In genomic region chr12:27971606-27972005, GRCh38 we compare ENCODE assay signal across 18 cellular contexts. TPM values are rescaled to one million over a fixed set of nuclear protein-coding genes. Genes with fewer than 3 reads are reported as not detected.
A peak's percentile ranks its signal among the peaks of the same experiment; 100 is the strongest.
DNase-seq lines count a peak whose midpoint lies in the region; ATAC-seq, FAIRE-seq and TF ChIP-seq lines count a peak whose summit lies in the region.
"Had no signal": no experiment of that assay in that cellular context is flagged by ENCODE, and none has a peak within 500 bp of the region (broad histone marks: within the 10 kb centered on the region; RNA-seq: fewer than 3 reads in every experiment).

No MANE protein-coding gene starts in this region.

- no peaks in the 10 kb centered on the region for H4K20me1 ChIP-seq in smooth muscle cell (ENCODE audit: low read depth)

- peak overlapping the region; percentile 63 for H3K4me3 ChIP-seq in smooth muscle cell

- WGBS in smooth muscle cell (ENCODE audit: low lambda C conversion rate): 38% methylated on average over 7 of the region's 7 CpGs

- intact Hi-C loops in activated CD4-positive, alpha-beta T cell treated with anti-CD3 and anti-CD28 coated beads, Interleukin-2, amount 10 ng/mL, durations not matched to agents 24 days and 14 days (cut with micrococcal nuclease): loop anchor here (10.0 kb wide), 2 partner anchors 223 to 903 kb away; partner anchors contain the start of gene CCDC91

- H2AFZ ChIP-seq in smooth muscle cell (ENCODE audit: low read depth): no peak overlapping the region

- no peaks in the 10 kb centered on the region for H3K9me3 Mint-ChIP-seq in activated CD4-positive, alpha-beta T cell treated with anti-CD3 and anti-CD28 coated beads, Interleukin-2, amount 10 ng/mL, durations not matched to agents 24 days and 14 days
- no peaks in the 10 kb centered on the region for H3K9me3 Mint-ChIP-seq in activated T-helper 17 cell treated with anti-CD3 and anti-CD28 coated beads, Interleukin-2, amount 50 U/mL, for 72 hours
- H3K9me3 Mint-ChIP-seq: activated CD4-positive, alpha-beta memory T cell treated with anti-CD3 and anti-CD28 coated beads for 36 hours; activated T-helper 2 cell treated with anti-CD3 and anti-CD28 coated beads, Interferon-gamma antibody, Interleukin-2, Interleukin-4, amounts not matched to agents 10 μg/mL and 5 μg/mL and 100 μg/mL, durations not matched to agents 14 hours and 24 hours and 36 hours had no signal

- peaks cover 17% of the 10 kb centered on the region for H3K79me2 ChIP-seq in smooth muscle cell (ENCODE audit: low read depth)

- H3K27ac ChIP-seq in smooth muscle cell (ENCODE audit: low read depth): peak overlapping the region; percentile 94
- H3K27ac ChIP-seq: upper lobe of right lung had no signal

- H3K4me2 ChIP-seq in smooth muscle cell: peak overlapping the region; percentile 92

- no peaks in the 10 kb centered on the region for H3K9me3 ChIP-seq in smooth muscle cell (replicated peaks; ENCODE audit: low read depth)
- H3K9me3 ChIP-seq: upper lobe of right lung had no signal

- no peak for TF ChIP-seq CTCF in smooth muscle cell (IDR thresholded peaks at IDR 0.05; ENCODE audit: borderline replicate concordance, insufficient read depth, poor library complexity, severe bottlenecking)
- TF ChIP-seq CTCF in D721Med (IDR thresholded peaks at IDR 0.05; ENCODE audit: insufficient read depth, missing control alignments): no peak

- peak overlapping the region; percentile 88 for H3K9ac ChIP-seq in smooth muscle cell (ENCODE audit: low read depth)

- peaks cover 15% of the 10 kb centered on the region for H3K4me1 Mint-ChIP-seq in activated CD4-positive, alpha-beta T cell treated with anti-CD3 and anti-CD28 coated beads, Interleukin-2, amount 10 ng/mL, durations not matched to agents 24 days and 14 days
- peaks cover 13% of the 10 kb centered on the region for H3K4me1 Mint-ChIP-seq in activated T-helper 17 cell treated with anti-CD3 and anti-CD28 coated beads, Interleukin-2, amount 50 U/mL, for 72 hours

- no peak for FAIRE-seq in D721Med (lab: Jason Lieb, UNC)
- FAIRE-seq: A204.1 had no signal

- H3K4me3 Mint-ChIP-seq in activated CD4-positive, alpha-beta T cell treated with anti-CD3 and anti-CD28 coated beads, Interleukin-2, amount 10 ng/mL, durations not matched to agents 24 days and 14 days: peak overlapping the region; percentile 26
- H3K4me3 Mint-ChIP-seq in activated T-helper 17 cell treated with anti-CD3 and anti-CD28 coated beads, Interleukin-2, amount 50 U/mL, for 72 hours: peak overlapping the region; percentile 60

- peaks cover 14% of the 10 kb centered on the region for H3F3A ChIP-seq in smooth muscle cell (ENCODE audit: low read depth)

- DNase-seq in activated CD4-positive, alpha-beta T cell treated with anti-CD3 and anti-CD28 coated beads, Interleukin-2, amount 10 ng/mL, durations not matched to agents 24 days and 14 days: no peak
- no peak for DNase-seq in activated CD4-positive, alpha-beta T cell treated with anti-CD3 and anti-CD28 coated beads, Interleukin-2, amount 50 U/mL, for 4 hours
- DNase-seq in kidney tubule cell (ENCODE audit: low spot score) (peak; percentile 37), smooth muscle cell (lab: John Stamatoyannopoulos, UW; ENCODE audit: unreplicated experiment) (no peak), dedifferentiated amniotic fluid mesenchymal stem cell (ENCODE audit: extremely low spot score) (no peak), globus pallidus (ENCODE audit: low spot score) (no peak), D721Med (ENCODE audit: insufficient read length, low spot score) (no peak)
- DNase-seq: activated CD4-positive, alpha-beta memory T cell treated with anti-CD3 and anti-CD28 coated beads for 36 hours; effector CD4-positive, alpha-beta T cell; immature natural killer cell; MV-4-11; NCI-H2171 treated with DMSO at 0.1 percent for 48 hours; SIG-M5; T1000; upper lobe of right lung had no signal

- H3K36me3 ChIP-seq in smooth muscle cell (ENCODE audit: low read depth): no peaks in the 10 kb centered on the region
- H3K36me3 ChIP-seq: upper lobe of right lung had no signal

- no peaks in the 10 kb centered on the region for H3K27me3 ChIP-seq in smooth muscle cell (ENCODE audit: low read depth)

- peaks cover 30% of the 10 kb centered on the region for H3K4me1 ChIP-seq in smooth muscle cell (ENCODE audit: low read depth)

- H3K27ac Mint-ChIP-seq in activated CD4-positive, alpha-beta T cell treated with anti-CD3 and anti-CD28 coated beads, Interleukin-2, amount 10 ng/mL, durations not matched to agents 24 days and 14 days: no peak overlapping the region
- H3K27ac Mint-ChIP-seq in activated T-helper 17 cell treated with anti-CD3 and anti-CD28 coated beads, Interleukin-2, amount 50 U/mL, for 72 hours: no peak overlapping the region
- H3K27ac Mint-ChIP-seq: activated CD4-positive, alpha-beta memory T cell treated with anti-CD3 and anti-CD28 coated beads for 36 hours; activated T-helper 2 cell treated with anti-CD3 and anti-CD28 coated beads, Interferon-gamma antibody, Interleukin-2, Interleukin-4, amounts not matched to agents 10 μg/mL and 5 μg/mL and 100 μg/mL, durations not matched to agents 14 hours and 24 hours and 36 hours; immature natural killer cell had no signal

- peaks cover 89% of the 10 kb centered on the region for H3K27me3 Mint-ChIP-seq in activated CD4-positive, alpha-beta T cell treated with anti-CD3 and anti-CD28 coated beads, Interleukin-2, amount 10 ng/mL, durations not matched to agents 24 days and 14 days
- peaks cover 58% of the 10 kb centered on the region for H3K27me3 Mint-ChIP-seq in activated T-helper 17 cell treated with anti-CD3 and anti-CD28 coated beads, Interleukin-2, amount 50 U/mL, for 72 hours

- no peak for ATAC-seq in activated T-helper 17 cell treated with anti-CD3 and anti-CD28 coated beads, Interleukin-2, amount 50 U/mL, for 72 hours (replicated peaks)
- ATAC-seq: upper lobe of right lung had no signal

- H3K36me3 Mint-ChIP-seq in activated CD4-positive, alpha-beta T cell treated with anti-CD3 and anti-CD28 coated beads, Interleukin-2, amount 10 ng/mL, durations not matched to agents 24 days and 14 days (ENCODE audit: low read depth): no peaks in the 10 kb centered on the region
- H3K36me3 Mint-ChIP-seq in activated T-helper 17 cell treated with anti-CD3 and anti-CD28 coated beads, Interleukin-2, amount 50 U/mL, for 72 hours (ENCODE audit: low read depth): peaks cover 6% of the 10 kb centered on the region
- H3K36me3 Mint-ChIP-seq: activated CD4-positive, alpha-beta memory T cell treated with anti-CD3 and anti-CD28 coated beads for 36 hours had no signal

RNA-seq across cellular contexts. Expression of gene PTHLH, which starts 0.9 kb away (rescaled TPM):
- not detected in 2 replicates for total RNA-seq in activated CD4-positive, alpha-beta T cell treated with anti-CD3 and anti-CD28 coated beads, Interleukin-2, amount 10 ng/mL, durations not matched to agents 24 days and 14 days
- total RNA-seq in activated T-helper 17 cell treated with anti-CD3 and anti-CD28 coated beads, Interleukin-2, amount 50 U/mL, for 72 hours: not detected
- total RNA-seq in smooth muscle cell: 155 and 181 TPM in 2 replicates
- polyA plus RNA-seq in smooth muscle cell: 58.0 and 177 TPM in 2 replicates
- total RNA-seq: activated T-helper 2 cell treated with anti-CD3 and anti-CD28 coated beads, Interferon-gamma antibody, Interleukin-2, Interleukin-4, amounts not matched to agents 10 μg/mL and 5 μg/mL and 100 μg/mL, durations not matched to agents 14 hours and 24 hours and 36 hours had no signal
- polyA plus RNA-seq: immature natural killer cell had no signal

Comparison
In these comparisons a context has a peak if more than half of its experiments do, and no peak if none do; other contexts are left out.
1. RNA of gene PTHLH, which starts 0.9 kb away (total RNA-seq): 155 to 181 TPM in smooth muscle cell; not detected in activated T-helper 17 cell treated with anti-CD3 and anti-CD28 coated beads, Interleukin-2, amount 50 U/mL, for 72 hours and not detected in activated CD4-positive, alpha-beta T cell treated with anti-CD3 and anti-CD28 coated beads, Interleukin-2, amount 10 ng/mL, durations not matched to agents 24 days and 14 days; every median in the first group is over 100 times any median in the second.